Comparison of ENCODE assay signal across 23 cellular contexts in the genomic region with DNA sequence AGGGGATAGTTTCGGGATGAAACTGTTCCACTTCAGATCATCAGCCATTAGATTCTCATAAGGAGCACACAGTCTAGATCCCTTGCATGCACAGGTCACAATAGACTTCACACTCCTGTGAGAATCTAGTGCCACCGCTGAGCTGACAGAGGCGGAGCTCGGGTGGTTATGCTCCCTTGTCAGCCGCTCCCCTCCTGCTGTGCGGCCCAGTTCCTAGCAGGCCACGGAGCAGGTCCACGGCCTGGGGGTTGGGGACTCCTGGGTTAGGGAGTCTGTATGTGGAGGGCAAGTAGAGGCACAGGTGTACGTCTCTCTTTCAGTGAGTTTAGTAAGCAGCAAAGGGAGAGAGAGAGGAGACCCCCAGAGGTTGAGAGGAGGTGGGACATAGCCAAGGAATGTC. TPM values are rescaled to one million over a fixed set of nuclear protein-coding genes. Genes with fewer than 3 reads are reported as not detected.
"Had no signal": no experiment of that assay in that cellular context is flagged by ENCODE, and none has a peak within 500 bp of the region (broad histone marks: within the 10 kb centered on the region; RNA-seq: fewer than 3 reads in every experiment).

No MANE protein-coding gene starts in this region.

- H3K9me3 ChIP-seq: colonic mucosa, gastrocnemius medialis, neutrophil, prostate gland, right atrium auricular region, sigmoid colon, stomach, thyroid gland had no signal

- H3K36me3 ChIP-seq: colonic mucosa, gastrocnemius medialis, neutrophil, prostate gland, right atrium auricular region, sigmoid colon, stomach, thyroid gland had no signal

- H3K79me2 ChIP-seq: parathyroid adenoma had no signal

- H3K27me3 ChIP-seq: colonic mucosa, gastrocnemius medialis, right atrium auricular region, sigmoid colon, thyroid gland had no signal

- DNase-seq: colonic mucosa; effector CD8-positive, alpha-beta T cell; endodermal cell; foreskin fibroblast; gastrocnemius medialis; left ventricle myocardium superior; natural killer cell; sigmoid colon; stimulated activated CD4-positive, alpha-beta T cell treated with anti-CD3 and anti-CD28 coated beads, Interleukin-2, amount 100 ng/mL, for 24 hours; stimulated activated CD4-positive, alpha-beta T cell treated with anti-CD3 and anti-CD28 coated beads, Interleukin-4, amount 100 ng/mL, for 24 hours; stimulated activated naive CD4-positive, alpha-beta T cell treated with Interleukin-2 at 50 U/mL for 16 hours; stomach; thyroid gland had no signal

- H3K4me1 ChIP-seq: colonic mucosa, prostate gland had no signal

- H3K27ac ChIP-seq: colonic mucosa, epithelial cell of prostate, gastrocnemius medialis, neutrophil, parathyroid adenoma, prostate gland, right atrium auricular region, sigmoid colon, stomach, thyroid gland had no signal

- H3K4me3 ChIP-seq: colonic mucosa, gastrocnemius medialis, lung, prostate gland, right atrium auricular region, sigmoid colon, stomach, thyroid gland had no signal

- FAIRE-seq: keratinocyte had no signal

- ATAC-seq: esophagus mucosa; gastrocnemius medialis; left ventricle myocardium superior; natural killer cell; stimulated activated effector memory CD8-positive, alpha-beta T cell treated with anti-CD3 and anti-CD28 coated beads, Interleukin-12 subunit alpha, Interleukin-12 subunit beta, amount 100 ng/mL, for 72 hours had no signal

- H3K9ac ChIP-seq: parathyroid adenoma had no signal

- H2AFZ ChIP-seq: parathyroid adenoma had no signal

RNA-seq across cellular contexts. Expression of a gene that starts 30.5 kb away (rescaled TPM):
- total RNA-seq: mononuclear cell, natural killer cell had no signal
